ENCODE assay signal across 10 cellular contexts in genomic region chr4:138977525-138977924, GRCh38. TPM values are rescaled to one million over a fixed set of nuclear protein-coding genes. Genes with fewer than 3 reads are reported as not detected.
A peak's percentile ranks its signal among the peaks of the same experiment; 100 is the strongest.
DNase-seq lines count a peak whose midpoint lies in the region; ATAC-seq and TF ChIP-seq lines count a peak whose summit lies in the region.
"Had no signal": no experiment of that assay in that cellular context is flagged by ENCODE, and none has a peak within 500 bp of the region (broad histone marks: within the 10 kb centered on the region; RNA-seq: fewer than 3 reads in every experiment).

No MANE protein-coding gene starts in this region.

- H3K27ac ChIP-seq in neural progenitor cell (no peak overlapping the region), vagina (no peak overlapping the region)

- H3K9ac ChIP-seq in neural progenitor cell: no peak overlapping the region

- H3K9me3 Mint-ChIP-seq in IgD-negative memory B cell (no peaks in the 10 kb centered on the region), neural progenitor cell (no peaks in the 10 kb centered on the region)

- H3K4me1 Mint-ChIP-seq in IgD-negative memory B cell: peaks cover 11 to 18% (median 13%) of the 10 kb centered on the region in 3 donors
- H3K4me1 Mint-ChIP-seq in neural progenitor cell: peaks cover 25% of the 10 kb centered on the region

- TF ChIP-seq CTCF in neural progenitor cell (IDR thresholded peaks at IDR 0.05) (no peak), vagina (IDR thresholded peaks at IDR 0.05) (no peak)

- H3K4me3 ChIP-seq in neural progenitor cell (no peak overlapping the region), vagina (no peak overlapping the region)

- no peak for DNase-seq in neural progenitor cell (ENCODE audit: low spot score)
- DNase-seq in NCI-H128 (lab: John Stamatoyannopoulos, UW; ENCODE audit: unreplicated experiment): no peak
- DNase-seq in vagina (ENCODE audit: extremely low spot score in 2 of 2): no peak
- no peak for DNase-seq in NCI-H345 (lab: John Stamatoyannopoulos, UW)
- DNase-seq in putamen (ENCODE audit: low spot score): no peak
- DNase-seq: activated CD4-positive, CD25-positive, alpha-beta regulatory T cell; NCI-H1694 treated with DMSO at 0.1 percent for 48 hours had no signal

- peak overlapping the region; percentile 3 to 93 (median 54) for H3K27ac Mint-ChIP-seq in IgD-negative memory B cell
- peak overlapping the region; percentile 10 for H3K27ac Mint-ChIP-seq in neural progenitor cell

- H4K20me1 ChIP-seq in neural progenitor cell (ENCODE audit: low read depth): no peaks in the 10 kb centered on the region

- H3F3A ChIP-seq in neural progenitor cell (ENCODE audit: low read depth): peaks cover 35% of the 10 kb centered on the region

- TF ChIP-seq POLR2A in vagina (IDR thresholded peaks at IDR 0.05): no peak

- H3K79me2 ChIP-seq in neural progenitor cell (ENCODE audit: low read depth): no peaks in the 10 kb centered on the region

- H3K4me1 ChIP-seq in neural progenitor cell (peaks cover 37% of the 10 kb centered on the region), vagina (peaks cover 3% of the 10 kb centered on the region)

- H3K9me3 ChIP-seq in neural progenitor cell (ENCODE audit: low read depth) (no peaks in the 10 kb centered on the region), vagina (no peaks in the 10 kb centered on the region)

- peak overlapping the region; percentile 0 for H3K4me2 ChIP-seq in neural progenitor cell

- no peak overlapping the region for H2AFZ ChIP-seq in neural progenitor cell (replicated peaks)

- intact Hi-C loops in vagina (cut with DNase I): no loop called here

- ATAC-seq in GM19043 (IDR thresholded peaks at IDR 0.05; ENCODE audit: low read depth, unreplicated experiment): peak; percentile 94
- peak; percentile 96 for ATAC-seq in HG02763 (IDR thresholded peaks at IDR 0.05; ENCODE audit: unreplicated experiment)

- H3K36me3 Mint-ChIP-seq in IgD-negative memory B cell: no peaks in the 10 kb centered on the region
- no peaks in the 10 kb centered on the region for H3K36me3 Mint-ChIP-seq in neural progenitor cell

- H3K27me3 Mint-ChIP-seq in IgD-negative memory B cell: no peaks in the 10 kb centered on the region
- no peaks in the 10 kb centered on the region for H3K27me3 Mint-ChIP-seq in neural progenitor cell (ENCODE audit: insufficient read depth, low read depth)

- H3K36me3 ChIP-seq in neural progenitor cell: no peaks in the 10 kb centered on the region
- H3K36me3 ChIP-seq in vagina: no peaks in the 10 kb centered on the region

- no peaks in the 10 kb centered on the region for H3K27me3 ChIP-seq in neural progenitor cell
- no peaks in the 10 kb centered on the region for H3K27me3 ChIP-seq in vagina

- H3K4me3 Mint-ChIP-seq in IgD-negative memory B cell (peak overlapping the region; percentile 2 to 92 (median 74)), neural progenitor cell (peak overlapping the region; percentile 2)

RNA-seq across cellular contexts. Expression of gene NOCT, which starts 38.1 kb away (rescaled TPM):
- polyA plus RNA-seq in IgD-negative memory B cell: 0.69 TPM
- total RNA-seq in neural progenitor cell (ENCODE audit: low replicate concordance): 5.7 and 9.9 TPM in 2 replicates
- 4.2 TPM for total RNA-seq in vagina
